8 cellular contexts compared by ENCODE assay signal in the genomic region with DNA sequence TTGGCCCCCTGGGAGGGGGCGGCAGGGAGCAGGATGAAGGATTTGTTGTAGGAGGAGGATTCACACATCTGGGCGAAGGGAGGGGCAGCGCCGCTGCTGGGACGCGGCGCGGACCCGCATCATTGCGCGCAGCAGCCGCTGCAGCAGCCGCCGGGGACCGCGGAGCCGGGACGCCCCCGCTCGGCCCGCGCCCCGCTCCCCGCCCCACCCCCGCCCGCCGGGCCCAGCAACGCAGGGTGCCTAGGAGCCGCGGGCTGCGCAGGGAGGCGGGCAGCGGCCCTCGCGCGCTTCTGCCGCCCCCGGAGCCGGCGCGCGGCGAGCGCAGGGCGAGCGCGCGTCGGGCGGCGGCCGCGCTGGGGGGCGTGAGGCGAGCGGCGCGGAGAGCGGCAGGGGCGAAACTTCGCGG. TPM values are rescaled to one million over a fixed set of nuclear protein-coding genes. Genes with fewer than 3 reads are reported as not detected.
DNase-seq lines count a peak whose midpoint lies in the region; ATAC-seq and TF ChIP-seq lines count a peak whose summit lies in the region.

No MANE protein-coding gene starts in this region.

- intact Hi-C loops in activated CD8-positive, alpha-beta T cell treated with anti-CD3 and anti-CD28 coated beads for 36 hours (cut with micrococcal nuclease), result loop anchor here (10.0 kb wide), 1 partner anchor 1051 kb away; no protein-coding TSS in a partner anchor

- H3K36me3 Mint-ChIP-seq in activated CD8-positive, alpha-beta T cell treated with anti-CD3 and anti-CD28 coated beads for 36 hours (ENCODE audit: low read depth), result no peaks in the 10 kb centered on the region

- H3K9me3 Mint-ChIP-seq in activated CD8-positive, alpha-beta T cell treated with anti-CD3 and anti-CD28 coated beads for 36 hours, result no peaks in the 10 kb centered on the region

- no peak overlapping the region for H3K27ac Mint-ChIP-seq in activated CD8-positive, alpha-beta T cell treated with anti-CD3 and anti-CD28 coated beads for 36 hours

- peak; percentile 33 for ATAC-seq in GM18907 (IDR thresholded peaks at IDR 0.05; ENCODE audit: unreplicated experiment)
- peak; percentile 23 for ATAC-seq in HG02623 (IDR thresholded peaks at IDR 0.05; ENCODE audit: unreplicated experiment)
- ATAC-seq in activated CD8-positive, alpha-beta T cell treated with anti-CD3 and anti-CD28 coated beads for 36 hours, result peak; percentile 17
- ATAC-seq in esophagus mucosa, result no peak

- no peak for DNase-seq in activated CD8-positive, alpha-beta T cell treated with anti-CD3 and anti-CD28 coated beads for 36 hours
- no peak for DNase-seq in iPS DF 6.9 (ENCODE audit: low read depth, low spot score)
- no peak for DNase-seq in SHP77 treated with DMSO at 0.1 percent for 48 hours (lab: John Stamatoyannopoulos, UW)
- DNase-seq in COLO668 (lab: John Stamatoyannopoulos, UW; ENCODE audit: unreplicated experiment), result no peak

- H3K4me3 ChIP-seq in iPS DF 6.9 (ENCODE audit: low read length) (peak overlapping the region; percentile 62; the same call in 1 of the 2 replicates), subcutaneous abdominal adipose tissue (ENCODE audit: low read depth in 1 of 5, low read length in 5 of 5) (peak overlapping the region in 4 of 5 donors; percentile 46 to 79 (median 66))

- H3K36me3 ChIP-seq in iPS DF 6.9 (ENCODE audit: control insufficient read depth, insufficient read depth, low read length) (no peaks in the 10 kb centered on the region), subcutaneous abdominal adipose tissue (ENCODE audit: control insufficient read depth in 5 of 5, insufficient read depth in 5 of 5, low read length in 5 of 5) (no peaks in the 10 kb centered on the region)

- H3K4me1 ChIP-seq in iPS DF 6.9 (ENCODE audit: control insufficient read depth, insufficient read depth, low read length) (no peaks in the 10 kb centered on the region), subcutaneous abdominal adipose tissue (ENCODE audit: control insufficient read depth in 5 of 5, insufficient read depth in 5 of 5, low read length in 5 of 5) (peaks cover 0 to 18% (median 18%) of the 10 kb centered on the region in 5 donors)

- H3K27me3 Mint-ChIP-seq in activated CD8-positive, alpha-beta T cell treated with anti-CD3 and anti-CD28 coated beads for 36 hours, result peaks cover 39% of the 10 kb centered on the region

- H3K27me3 ChIP-seq in iPS DF 6.9 (ENCODE audit: control insufficient read depth, insufficient read depth, low read length) (peaks cover 12% of the 10 kb centered on the region), subcutaneous abdominal adipose tissue (ENCODE audit: control insufficient read depth in 5 of 5, insufficient read depth in 4 of 5, low read length in 5 of 5) (peaks cover 5 to 18% (median 10%) of the 10 kb centered on the region in 5 donors)

- peaks cover 10% of the 10 kb centered on the region for H3K4me1 Mint-ChIP-seq in activated CD8-positive, alpha-beta T cell treated with anti-CD3 and anti-CD28 coated beads for 36 hours (ENCODE audit: low read depth)

- no CpG with 5 or more reads among the region's 62 CpGs for whole genome bisulfite sequencing in iPS DF 6.9 (ENCODE audit: insufficient coverage, insufficient read length)

- H3K9me3 ChIP-seq in iPS DF 6.9 (ENCODE audit: control insufficient read depth, insufficient read depth, low read length) (no peaks in the 10 kb centered on the region), subcutaneous abdominal adipose tissue (ENCODE audit: control insufficient read depth in 5 of 5, low read length in 5 of 5) (no peaks in the 10 kb centered on the region)

- peak overlapping the region; percentile 46 for H3K4me3 Mint-ChIP-seq in activated CD8-positive, alpha-beta T cell treated with anti-CD3 and anti-CD28 coated beads for 36 hours

- no peak overlapping the region for H3K27ac ChIP-seq in iPS DF 6.9 (ENCODE audit: low read length)
- no peak overlapping the region for H3K27ac ChIP-seq in subcutaneous abdominal adipose tissue (ENCODE audit: low read depth, low read length)

- TF ChIP-seq CTCF in activated CD8-positive, alpha-beta T cell treated with anti-CD3 and anti-CD28 coated beads for 36 hours (IDR thresholded peaks at IDR 0.05), result no peak

- H3K9ac ChIP-seq in subcutaneous abdominal adipose tissue (ENCODE audit: low read length in 5 of 5), result no peak overlapping the region

- POLR2A ChIA-PET in activated CD8-positive, alpha-beta T cell treated with anti-CD3 and anti-CD28 coated beads for 36 hours (lab: Charles Lee), result no interaction called here

- CTCF ChIA-PET in activated CD8-positive, alpha-beta T cell treated with anti-CD3 and anti-CD28 coated beads for 36 hours (lab: Charles Lee), result interaction anchor here (1.2 to 2.4 kb wide), 5 partner anchors 12 to 384 kb away, joined by 3 to 14 read pairs (median 5); no protein-coding TSS in a partner anchor

RNA-seq across cellular contexts. Expression of gene NKAIN2, which starts 0.2 kb away (rescaled TPM):
- total RNA-seq in activated CD8-positive, alpha-beta T cell treated with anti-CD3 and anti-CD28 coated beads for 36 hours, result not detected
- total RNA-seq in esophagus mucosa, result not detected
